15 cellular contexts compared by ENCODE assay signal in genomic region chr1:230375795-230376194, GRCh38. TPM values are rescaled to one million over a fixed set of nuclear protein-coding genes. Genes with fewer than 3 reads are reported as not detected.
DNase-seq lines count a peak whose midpoint lies in the region; ATAC-seq lines count a peak whose summit lies in the region.
"Had no signal": no experiment of that assay in that cellular context is flagged by ENCODE, and none has a peak within 500 bp of the region (broad histone marks: within the 10 kb centered on the region; RNA-seq: fewer than 3 reads in every experiment).

No MANE protein-coding gene starts in this region.

- peaks cover 1% of the 10 kb centered on the region; the same call in 1 of the 2 replicates for H3K36me3 ChIP-seq in H7 (replicated peaks; ENCODE audit: control insufficient read depth, insufficient read depth, low read length)
- H3K36me3 ChIP-seq: ascending aorta, upper lobe of right lung had no signal

- ATAC-seq in HG03045 (IDR thresholded peaks at IDR 0.05; ENCODE audit: unreplicated experiment) (no peak), HG03469 (IDR thresholded peaks at IDR 0.05; ENCODE audit: unreplicated experiment) (no peak)
- ATAC-seq: natural killer cell treated with Interleukin-12 subunit alpha and Interleukin-12 subunit beta and Interleukin-15 and Interleukin-18, amount 100 ng/mL, for 72 hours; PC-3; upper lobe of right lung had no signal

- DNase-seq in DMS 273 (lab: John Stamatoyannopoulos, UW; ENCODE audit: unreplicated experiment) = peak; percentile 80
- peak; percentile 68 for DNase-seq in NCI-H2029 (lab: John Stamatoyannopoulos, UW)
- DNase-seq in astrocyte of the hippocampus (ENCODE audit: low read depth, low spot score) = peak; percentile 33
- peak; percentile 71 for DNase-seq in medulla oblongata (ENCODE audit: extremely low spot score)
- DNase-seq in H7 = no peak
- no peak for DNase-seq in foreskin melanocyte
- DNase-seq: Kasumi-1; NCI-H226; PC-3; stimulated activated CD4-positive, alpha-beta T cell treated with anti-CD3 and anti-CD28 coated beads, Interleukin-4, amount 100 ng/mL, for 4 hours; upper lobe of right lung had no signal

- H3K4me3 ChIP-seq in H7 (ENCODE audit: insufficient read depth, low read depth, low read length) = no peak overlapping the region
- H3K4me3 ChIP-seq: ascending aorta, upper lobe of right lung had no signal

- no peaks in the 10 kb centered on the region for H3K27me3 ChIP-seq in H7 (ENCODE audit: control insufficient read depth, insufficient read depth, low read length)
- H3K27me3 ChIP-seq: ascending aorta, upper lobe of right lung had no signal

RNA-seq across cellular contexts. Expression of gene PGBD5, which starts 50.3 kb away (rescaled TPM):
- 29.8 and 34.7 TPM in 2 replicates for total RNA-seq in H7 (2014; rRNA removed; shearing (Covaris generic))
- total RNA-seq: ascending aorta had no signal

Comparison
In these comparisons a context has a peak if more than half of its experiments do, and no peak if none do; other contexts are left out.
1. DNase-seq: peak in DMS 273 (single experiment), NCI-H2029 (single experiment), astrocyte of the hippocampus (single experiment) and medulla oblongata (single experiment); none in H7 (single experiment) and foreskin melanocyte (single experiment).